ENCODE assay signal across 1 cellular context in genomic region chr6:8392569-8392968, GRCh38.
TF ChIP-seq lines count a peak whose summit lies in the region.

No MANE protein-coding gene starts in this region.

TF ChIP-seq in GM23338, 12 proteins besides CTCF, POLR2A, EP300 and RAD21 (continued from another document):
- TF ChIP-seq ZNF462 (CRISPR knock-in tag; IDR thresholded peaks at IDR 0.05), result no peak
- TF ChIP-seq NANOG (IDR thresholded peaks at IDR 0.05; ENCODE audit: borderline replicate concordance), result no peak
